ENCODE assay signal across 21 cellular contexts in genomic region chr22:22068657-22069056, GRCh38.
"Had no signal": no experiment of that assay in that cellular context is flagged by ENCODE, and none has a peak within 500 bp of the region (broad histone marks: within the 10 kb centered on the region; RNA-seq: fewer than 3 reads in every experiment).

No MANE protein-coding gene starts in this region.

- H3K4me1 ChIP-seq: Peyer's patch, SJCRH30 had no signal

- H3K27me3 ChIP-seq: Peyer's patch, SJCRH30 had no signal

- H3K4me2 ChIP-seq: KMS-11, PC-9 had no signal

- H3K36me3 ChIP-seq: Peyer's patch, SJCRH30 had no signal

- H3K27ac ChIP-seq: KMS-11, PC-9, Peyer's patch, SJCRH30 had no signal

- ATAC-seq: Right ventricle myocardium inferior, SK-N-SH treated with all-trans-retinoic acid at 6 μM for 48 hours had no signal

- H3K4me3 ChIP-seq: PC-9, Peyer's patch, SJCRH30 had no signal

- H2AFZ ChIP-seq: PC-9 had no signal

- H3K9me3 ChIP-seq: Peyer's patch, SJCRH30 had no signal

- DNase-seq: IMR-90; Kasumi-1; MM.1S; NCI-H1092 treated with DMSO at 0.1 percent for 48 hours; NCI-H1436; NCI-H187; NCI-H2029; NCI-H2081 treated with DMSO at 0.1 percent for 48 hours; NCI-H2227 treated with DMSO at 0.1 percent for 48 hours; NCI-H526 treated with DMSO at 0.1 percent for 48 hours; NCI-H748 treated with DMSO at 0.1 percent for 48 hours; NK-92 treated with Interleukin-12 subunit alpha and Interleukin-12 subunit beta, amount 100 ng/mL, for 24 hours; OCI-M1; PC-9; Peyer's patch; SHP77 treated with DMSO at 0.1 percent for 48 hours; SJCRH30; T-helper 1 cell had no signal

- H3K9ac ChIP-seq: KMS-11 had no signal
